Comparison of ENCODE assay signal across 8 cellular contexts in genomic region chr11:59144096-59144495, GRCh38. TPM values are rescaled to one million over a fixed set of nuclear protein-coding genes. Genes with fewer than 3 reads are reported as not detected.
DNase-seq lines count a peak whose midpoint lies in the region; ATAC-seq and TF ChIP-seq lines count a peak whose summit lies in the region.

No MANE protein-coding gene starts in this region.

- peak overlapping the region; percentile 62 for H3K27ac ChIP-seq in foreskin keratinocyte

- H3K4me3 Mint-ChIP-seq in stimulated activated naive B cell treated with anti-CD40 and anti-IgM and Interleukin-4, amounts not matched to agents 10 μg/mL and 1 μg/mL and 100 μg/mL, for 72 hours, result peak overlapping the region; percentile 96 to 97

- intact Hi-C loops in lower leg skin (cut with DNase I; ENCODE audit: low total_unique reads), result no loop called here

- peaks cover 46 to 75% of the 10 kb centered on the region in 2 donors for H3K4me1 Mint-ChIP-seq in stimulated activated naive B cell treated with anti-CD40 and anti-IgM and Interleukin-4, amounts not matched to agents 10 μg/mL and 1 μg/mL and 100 μg/mL, for 72 hours

- no peak for ATAC-seq in foreskin keratinocyte
- ATAC-seq in stimulated activated naive B cell treated with anti-CD40 and anti-IgM and Interleukin-4, amounts not matched to agents 10 μg/mL and 1 μg/mL and 100 μg/mL, for 72 hours (replicated peaks), result no peak

- no peak for TF ChIP-seq POLR2A in lower leg skin (IDR thresholded peaks at IDR 0.05)

- peaks cover 5% of the 10 kb centered on the region in 2 donors for H3K36me3 Mint-ChIP-seq in stimulated activated naive B cell treated with anti-CD40 and anti-IgM and Interleukin-4, amounts not matched to agents 10 μg/mL and 1 μg/mL and 100 μg/mL, for 72 hours

- no peaks in the 10 kb centered on the region for H3K27me3 Mint-ChIP-seq in stimulated activated naive B cell treated with anti-CD40 and anti-IgM and Interleukin-4, amounts not matched to agents 10 μg/mL and 1 μg/mL and 100 μg/mL, for 72 hours

- no peaks in the 10 kb centered on the region for H3K27me3 ChIP-seq in foreskin keratinocyte

- H3K9me3 Mint-ChIP-seq in stimulated activated naive B cell treated with anti-CD40 and anti-IgM and Interleukin-4, amounts not matched to agents 10 μg/mL and 1 μg/mL and 100 μg/mL, for 72 hours, result no peaks in the 10 kb centered on the region

- H3K4me1 ChIP-seq in foreskin keratinocyte, result peaks cover 8% of the 10 kb centered on the region

- peak overlapping the region; percentile 99 for H3K27ac Mint-ChIP-seq in stimulated activated naive B cell treated with anti-CD40 and anti-IgM and Interleukin-4, amounts not matched to agents 10 μg/mL and 1 μg/mL and 100 μg/mL, for 72 hours

- 85 to 91% methylated on average over 1 of the region's 1 CpG for WGBS in lower leg skin, 2 donors

- peak overlapping the region; percentile 96 for H3K4me3 ChIP-seq in WI38 (ENCODE audit: low read depth, low read length)
- H3K4me3 ChIP-seq in lower leg skin (ENCODE audit: low read depth, poor library complexity, severe bottlenecking), result no peak overlapping the region

- DNase-seq in NCI-H1092 treated with DMSO at 0.1 percent for 48 hours (lab: John Stamatoyannopoulos, UW) (peak; percentile 18), NCI-H1092 (lab: John Stamatoyannopoulos, UW) (no peak), foreskin keratinocyte (no peak), lower leg skin (ENCODE audit: low spot score in 2 of 2) (no peak), NCI-H526 treated with DMSO at 0.1 percent for 48 hours (lab: John Stamatoyannopoulos, UW) (no peak), GM19240 (ENCODE audit: insufficient read length, low spot score) (no peak)
- no peak for DNase-seq in stimulated activated naive B cell treated with anti-CD40 and anti-IgM and Interleukin-4, amounts not matched to agents 10 μg/mL and 1 μg/mL and 100 μg/mL, for 72 hours

- TF ChIP-seq CTCF in WI38 (IDR thresholded peaks at IDR 0.05; ENCODE audit: low read depth, low read length), result no peak
- TF ChIP-seq CTCF in foreskin keratinocyte (conservative IDR thresholded peaks at IDR 0.05), result no peak
- no peak for TF ChIP-seq CTCF in lower leg skin (IDR thresholded peaks at IDR 0.05)

RNA-seq across cellular contexts. Expression of gene FAM111A, which starts 1.4 kb away (rescaled TPM):
- total RNA-seq in foreskin keratinocyte (37.2 and 40.8 TPM in 2 replicates), lower leg skin (10 to 100 TPM; 14.9 to 25.0 (median 20.9) TPM)
- polyA plus RNA-seq in foreskin keratinocyte, result 12.6 and 14.3 TPM in 2 replicates

RNA-seq across cellular contexts. Expression of gene DTX4, which starts 27.8 kb away (rescaled TPM):
- total RNA-seq in foreskin keratinocyte, result 5.7 and 6.2 TPM in 2 replicates
- polyA plus RNA-seq in foreskin keratinocyte, result 2.3 and 2.7 TPM in 2 replicates
- 1 to 10 TPM; 1.2 to 6.4 (median 3.4) TPM for total RNA-seq in lower leg skin

RNA-seq across cellular contexts. Expression of gene FAM111B, which starts 37.1 kb away (rescaled TPM):
- total RNA-seq in foreskin keratinocyte (24.6 and 24.8 TPM in 2 replicates), lower leg skin (1 to 10 TPM in 2 of 4 donors, under 1 TPM in 2; 0.19 to 2.2 (median 0.72) TPM)
- 7.6 and 9.8 TPM in 2 replicates for polyA plus RNA-seq in foreskin keratinocyte

RNA-seq across cellular contexts. Expression of gene GLYATL1B, which starts 58.0 kb away (rescaled TPM):
- not detected in 2 replicates for total RNA-seq in foreskin keratinocyte
- not detected in 2 replicates for polyA plus RNA-seq in foreskin keratinocyte
- not detected for total RNA-seq in lower leg skin
